Comparison of ENCODE assay signal across 1 cellular context in the genomic region with DNA sequence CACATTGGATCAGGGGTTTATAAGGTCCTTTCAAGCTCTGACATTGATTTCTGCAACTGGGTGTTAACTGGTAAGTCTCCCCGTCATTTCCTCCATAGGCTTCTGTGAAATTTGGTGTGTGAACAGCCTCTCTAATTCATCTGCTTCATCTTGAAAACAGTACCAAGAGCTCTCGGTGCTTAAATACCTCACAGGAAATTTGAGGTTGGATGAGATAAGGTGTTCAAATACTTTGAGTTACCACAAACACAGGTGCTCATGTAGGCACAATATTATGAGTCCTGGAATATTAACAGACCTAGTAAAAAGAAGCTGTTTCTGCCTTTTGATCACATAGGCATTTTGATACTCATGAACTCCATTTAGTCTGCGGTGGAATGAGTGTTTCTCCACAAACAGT.
TF ChIP-seq lines count a peak whose summit lies in the region.

No MANE protein-coding gene starts in this region.

TF ChIP-seq in GM23338, 12 proteins besides CTCF, POLR2A, EP300 and RAD21 (continued from another document):
- TF ChIP-seq ZNF462 (CRISPR knock-in tag; IDR thresholded peaks at IDR 0.05) (no peak), STAT1 (IDR thresholded peaks at IDR 0.05; ENCODE audit: unreplicated experiment) (no peak), ZNF114 (CRISPR knock-in tag; IDR thresholded peaks at IDR 0.05) (no peak), JUNB (IDR thresholded peaks at IDR 0.05; ENCODE audit: unreplicated experiment) (no peak), POLR2AphosphoS5 (IDR thresholded peaks at IDR 0.05; ENCODE audit: low read depth) (no peak), NANOG (IDR thresholded peaks at IDR 0.05; ENCODE audit: borderline replicate concordance) (no peak)
